ENCODE assay signal across 1 cellular context in the genomic region with DNA sequence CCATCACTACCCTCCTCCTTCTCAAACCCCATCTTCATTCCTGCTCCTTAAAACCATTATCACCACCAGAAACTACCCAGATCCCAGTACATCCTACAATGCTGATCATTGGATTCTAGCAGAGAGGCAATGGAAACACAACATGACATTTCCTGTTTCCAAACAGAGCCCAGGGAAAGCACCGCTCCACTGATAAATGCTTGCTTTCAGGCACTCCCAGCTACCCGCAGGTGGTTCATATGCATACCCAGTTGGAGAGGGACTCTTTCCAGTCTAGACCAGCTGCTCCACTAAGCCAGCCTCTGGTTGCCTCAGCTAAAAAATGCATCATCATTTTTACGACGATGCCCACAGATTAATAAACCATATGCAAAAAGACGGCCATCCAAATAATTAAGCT.
TF ChIP-seq lines count a peak whose summit lies in the region.

No MANE protein-coding gene starts in this region.

TF ChIP-seq in IMR-90, 13 proteins besides CTCF, POLR2A, EP300 and RAD21:
- TF ChIP-seq, protein P1, sequence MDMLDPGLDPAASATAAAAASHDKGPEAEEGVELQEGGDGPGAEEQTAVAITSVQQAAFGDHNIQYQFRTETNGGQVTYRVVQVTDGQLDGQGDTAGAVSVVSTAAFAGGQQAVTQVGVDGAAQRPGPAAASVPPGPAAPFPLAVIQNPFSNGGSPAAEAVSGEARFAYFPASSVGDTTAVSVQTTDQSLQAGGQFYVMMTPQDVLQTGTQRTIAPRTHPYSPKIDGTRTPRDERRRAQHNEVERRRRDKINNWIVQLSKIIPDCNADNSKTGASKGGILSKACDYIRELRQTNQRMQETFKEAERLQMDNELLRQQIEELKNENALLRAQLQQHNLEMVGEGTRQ (IDR thresholded peaks at IDR 0.05; ENCODE audit: low read depth, low read length): no peak
- no peak for TF ChIP-seq RCOR1 (IDR thresholded peaks at IDR 0.05; ENCODE audit: insufficient replicate concordance, low read length)
- no peak for TF ChIP-seq SMC3 (IDR thresholded peaks at IDR 0.05; ENCODE audit: low read depth, low read length)
- TF ChIP-seq MAZ (IDR thresholded peaks at IDR 0.05; ENCODE audit: borderline replicate concordance, low read depth, low read length): no peak
- TF ChIP-seq RFX5 (IDR thresholded peaks at IDR 0.05; ENCODE audit: low read depth, low read length): no peak
- TF ChIP-seq MXI1 (IDR thresholded peaks at IDR 0.05; ENCODE audit: borderline replicate concordance, low read depth, low read length): no peak
